17 cellular contexts compared by ENCODE assay signal in the genomic region with DNA sequence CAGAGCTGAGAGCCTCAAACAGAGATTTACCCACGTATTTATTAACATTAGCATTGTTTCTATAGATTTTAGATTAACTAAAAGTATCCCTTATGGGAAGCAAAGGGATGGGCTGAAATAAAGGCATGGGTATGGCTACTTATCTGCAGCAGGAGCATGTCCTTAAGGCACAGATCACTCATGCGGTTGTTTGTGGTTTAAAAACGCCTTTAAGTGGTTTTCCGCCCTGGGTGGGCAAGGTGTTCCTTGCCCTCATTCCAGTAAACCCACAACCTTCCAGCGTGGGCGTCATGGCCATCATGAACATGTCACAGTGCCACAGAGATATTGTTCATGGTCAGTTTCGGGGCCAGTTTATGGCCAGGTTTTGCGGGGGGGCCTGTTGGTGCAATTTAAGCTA. TPM values are rescaled to one million over a fixed set of nuclear protein-coding genes. Genes with fewer than 3 reads are reported as not detected.
"Had no signal": no experiment of that assay in that cellular context is flagged by ENCODE, and none has a peak within 500 bp of the region (broad histone marks: within the 10 kb centered on the region; RNA-seq: fewer than 3 reads in every experiment).

No MANE protein-coding gene starts in this region.

RNA-seq across cellular contexts. Expression of a gene that starts 18.2 kb away (rescaled TPM):
- total RNA-seq: naive thymus-derived CD8-positive, alpha-beta T cell; natural killer cell treated with Interleukin-12 subunit alpha and Interleukin-12 subunit beta and Interleukin-15 and Interleukin-18, amount 100 ng/mL, for 72 hours; neural crest cell; omental fat pad; osteocyte; right atrium auricular region; sciatic nerve; skeletal muscle tissue; subcutaneous adipose tissue; temporal lobe; thoracic aorta; thyroid gland; tibial nerve; upper lobe of left lung; ureter; vagina had no signal
- polyA plus RNA-seq: naive thymus-derived CD8-positive, alpha-beta T cell; stomach had no signal
